ENCODE assay signal across 8 cellular contexts in the genomic region with DNA sequence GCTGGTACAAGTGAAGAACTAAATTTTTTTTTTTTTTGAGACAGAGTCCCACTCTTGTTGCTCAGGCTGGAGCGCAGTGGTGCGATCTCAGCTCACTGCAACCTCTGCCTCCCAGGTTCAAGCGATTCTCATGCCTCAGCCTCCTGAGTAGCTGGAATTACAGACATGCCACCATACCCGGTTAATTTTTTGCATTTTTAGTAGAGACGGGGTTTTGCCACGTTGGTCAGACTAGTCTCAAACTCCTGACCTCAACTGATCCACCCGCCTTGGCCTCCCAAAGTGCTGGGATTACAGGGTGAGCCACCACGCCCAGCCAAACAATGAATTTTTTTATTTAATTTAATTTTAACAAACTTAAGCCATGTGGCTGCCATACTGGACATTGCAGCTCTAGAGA. TPM values are rescaled to one million over a fixed set of nuclear protein-coding genes. Genes with fewer than 3 reads are reported as not detected.
DNase-seq lines count a peak whose midpoint lies in the region; ATAC-seq and TF ChIP-seq lines count a peak whose summit lies in the region.
"Not testable (repeated sequence)": the region's sequence is repeated elsewhere in the genome, so short reads cannot be mapped to it uniquely, and the experiment has no call there.

No MANE protein-coding gene starts in this region.

- H3K9ac ChIP-seq in BLaER1 = peak overlapping the region; percentile 96; the same call in 1 of the 2 replicates
- H3K9ac ChIP-seq in colonic mucosa (ENCODE audit: low read depth in 2 of 2, low read length in 2 of 2) = not testable (repeated sequence)

- not testable (repeated sequence) for H3K9me3 ChIP-seq in BLaER1; RWPE2 (ENCODE audit: severe bottlenecking); colonic mucosa; right cardiac atrium (ENCODE audit: control insufficient read depth, low read length); spleen

- H3K27me3 Mint-ChIP-seq in HFFc6 (ENCODE audit: insufficient read depth); activated T-helper 1 cell treated with anti-CD3 and anti-CD28 coated beads, Interleukin-12 subunit alpha, Interleukin-12 subunit beta, Interleukin-2, Interleukin-4 antibody, amounts not matched to agents 30 ng/mL and 10 ng/mL and 1 ng/mL, durations not matched to agents 14 hours and 24 hours and 36 hours (ENCODE audit: insufficient read depth); natural killer cell (ENCODE audit: low read depth in 2 of 2): not testable (repeated sequence)

- not testable (repeated sequence) for ATAC-seq in RWPE2 (ENCODE audit: low read depth); right cardiac atrium; natural killer cell

- intact Hi-C loops in activated T-helper 1 cell treated with anti-CD3 and anti-CD28 coated beads, Interleukin-12 subunit alpha, Interleukin-12 subunit beta, Interleukin-2, Interleukin-4 antibody, amounts not matched to agents 30 ng/mL and 10 ng/mL and 1 ng/mL, durations not matched to agents 14 hours and 24 hours and 36 hours (cut with micrococcal nuclease) = loop anchor here (5.0 kb wide), 1 partner anchor 71 kb away; no protein-coding TSS in a partner anchor
- intact Hi-C loops in colonic mucosa (cut with DNase I); right cardiac atrium (cut with DNase I); spleen (cut with DNase I; ENCODE audit: low total_unique reads): not testable (repeated sequence)
- intact Hi-C loops in natural killer cell (cut with micrococcal nuclease) = loop anchor here (2.0 kb wide), 1 partner anchor 18 kb away; no protein-coding TSS in a partner anchor

- H3K36me3 Mint-ChIP-seq in HFFc6 (ENCODE audit: low read depth) = peaks cover 32% of the 10 kb centered on the region
- H3K36me3 Mint-ChIP-seq in activated T-helper 1 cell treated with anti-CD3 and anti-CD28 coated beads, Interleukin-12 subunit alpha, Interleukin-12 subunit beta, Interleukin-2, Interleukin-4 antibody, amounts not matched to agents 30 ng/mL and 10 ng/mL and 1 ng/mL, durations not matched to agents 14 hours and 24 hours and 36 hours (ENCODE audit: low read depth) = peaks cover 43% of the 10 kb centered on the region
- not testable (repeated sequence) for H3K36me3 Mint-ChIP-seq in natural killer cell

- not testable (repeated sequence) for H3K9me3 Mint-ChIP-seq in HFFc6; activated T-helper 1 cell treated with anti-CD3 and anti-CD28 coated beads, Interleukin-12 subunit alpha, Interleukin-12 subunit beta, Interleukin-2, Interleukin-4 antibody, amounts not matched to agents 30 ng/mL and 10 ng/mL and 1 ng/mL, durations not matched to agents 14 hours and 24 hours and 36 hours; natural killer cell

- peaks cover 53% of the 10 kb centered on the region for H4K20me1 ChIP-seq in BLaER1

- H3K4me3 ChIP-seq in BLaER1 (peak overlapping the region; percentile 89), RWPE2 (ENCODE audit: severe bottlenecking) (peak overlapping the region; percentile 93), colonic mucosa (peak overlapping the region; percentile 90), right cardiac atrium (ENCODE audit: low read length) (peak overlapping the region; percentile 94), spleen (peak overlapping the region in 6 of 8 donors; percentile 89 to 99 (median 93))

- not testable (repeated sequence) for TF ChIP-seq POLR2A in spleen (IDR thresholded peaks at IDR 0.05)

- not testable (repeated sequence) for TF ChIP-seq CTCF in HFFc6 (IDR thresholded peaks at IDR 0.05); RWPE2 (IDR thresholded peaks at IDR 0.05; ENCODE audit: poor library complexity, severe bottlenecking); colonic mucosa (IDR thresholded peaks at IDR 0.05); natural killer cell (IDR thresholded peaks at IDR 0.05); spleen (IDR thresholded peaks at IDR 0.05 in 8 of 11, conservative IDR thresholded peaks at IDR 0.05 in 3 of 11)

- DNase-seq in HFFc6; RWPE2 (ENCODE audit: low spot score); activated T-helper 1 cell treated with anti-CD3 and anti-CD28 coated beads, Interleukin-12 subunit alpha, Interleukin-12 subunit beta, Interleukin-2, Interleukin-4 antibody, amounts not matched to agents 30 ng/mL and 10 ng/mL and 1 ng/mL, durations not matched to agents 14 hours and 24 hours and 36 hours (ENCODE audit: low spot score); colonic mucosa; right cardiac atrium; natural killer cell; spleen: not testable (repeated sequence)

- H3K4me1 ChIP-seq in BLaER1 (peaks cover 41% of the 10 kb centered on the region), spleen (peaks cover 18 to 81% (median 57%) of the 10 kb centered on the region in 6 donors)
- not testable (repeated sequence) for H3K4me1 ChIP-seq in RWPE2 (ENCODE audit: insufficient read depth, poor library complexity, severe bottlenecking); colonic mucosa; right cardiac atrium (ENCODE audit: control insufficient read depth, insufficient read depth, low read length)

- not testable (repeated sequence) for H3K27ac ChIP-seq in BLaER1; colonic mucosa; right cardiac atrium (ENCODE audit: low read length); spleen
- H3K27ac ChIP-seq in RWPE2 (ENCODE audit: poor library complexity, severe bottlenecking) = peak overlapping the region; percentile 89

- peak overlapping the region; percentile 95 for H3K4me2 ChIP-seq in BLaER1

- H3K27me3 ChIP-seq in BLaER1; RWPE2 (ENCODE audit: insufficient read depth, poor library complexity, severe bottlenecking); colonic mucosa; right cardiac atrium (ENCODE audit: control insufficient read depth, insufficient read depth); spleen (replicated peaks in 1 of 7): not testable (repeated sequence)

- peaks cover 66% of the 10 kb centered on the region for H3K36me3 ChIP-seq in BLaER1
- peaks cover 73% of the 10 kb centered on the region for H3K36me3 ChIP-seq in RWPE2 (ENCODE audit: low read depth)
- not testable (repeated sequence) for H3K36me3 ChIP-seq in colonic mucosa
- H3K36me3 ChIP-seq in spleen = peaks cover 0 to 74% (median 49%) of the 10 kb centered on the region in 6 donors

- peak overlapping the region; percentile 84 for H3K27ac Mint-ChIP-seq in HFFc6
- H3K27ac Mint-ChIP-seq in activated T-helper 1 cell treated with anti-CD3 and anti-CD28 coated beads, Interleukin-12 subunit alpha, Interleukin-12 subunit beta, Interleukin-2, Interleukin-4 antibody, amounts not matched to agents 30 ng/mL and 10 ng/mL and 1 ng/mL, durations not matched to agents 14 hours and 24 hours and 36 hours = peak overlapping the region; percentile 88
- not testable (repeated sequence) for H3K27ac Mint-ChIP-seq in natural killer cell

- WGBS in right cardiac atrium = 86% methylated on average over 8 of the region's 8 CpGs
- WGBS in spleen, 5 donors = 81 to 87% (median 87%) methylated on average over 8 of the region's 8 CpGs

- peak overlapping the region; percentile 93 for H3K4me3 Mint-ChIP-seq in HFFc6
- peak overlapping the region; percentile 91 for H3K4me3 Mint-ChIP-seq in activated T-helper 1 cell treated with anti-CD3 and anti-CD28 coated beads, Interleukin-12 subunit alpha, Interleukin-12 subunit beta, Interleukin-2, Interleukin-4 antibody, amounts not matched to agents 30 ng/mL and 10 ng/mL and 1 ng/mL, durations not matched to agents 14 hours and 24 hours and 36 hours
- peak overlapping the region; percentile 93 for H3K4me3 Mint-ChIP-seq in natural killer cell

- H3K4me1 Mint-ChIP-seq in HFFc6 (ENCODE audit: low read depth) = peaks cover 39% of the 10 kb centered on the region
- H3K4me1 Mint-ChIP-seq in activated T-helper 1 cell treated with anti-CD3 and anti-CD28 coated beads, Interleukin-12 subunit alpha, Interleukin-12 subunit beta, Interleukin-2, Interleukin-4 antibody, amounts not matched to agents 30 ng/mL and 10 ng/mL and 1 ng/mL, durations not matched to agents 14 hours and 24 hours and 36 hours (ENCODE audit: low read depth) = peaks cover 45% of the 10 kb centered on the region
- H3K4me1 Mint-ChIP-seq in natural killer cell = peaks cover 7 to 20% of the 10 kb centered on the region in 2 donors

RNA-seq across cellular contexts. Expression of gene GCN1, which starts 1.2 kb away (rescaled TPM):
- 100 to 1,000 TPM in 1 of 6 experiments, 10 to 100 TPM in 5; 76.5 to 102 (median 83.1) TPM for total RNA-seq in HFFc6 (2021; fragmentation: NEBNext Ultra II Directional; extraction: Animal tissue kit (Norgen Biotek cat#: 25700))
- 164 and 173 TPM in 2 replicates for total RNA-seq in activated T-helper 1 cell treated with anti-CD3 and anti-CD28 coated beads, Interleukin-12 subunit alpha, Interleukin-12 subunit beta, Interleukin-2, Interleukin-4 antibody, amounts not matched to agents 30 ng/mL and 10 ng/mL and 1 ng/mL, durations not matched to agents 14 hours and 24 hours and 36 hours
- total RNA-seq in colonic mucosa (100 to 1,000 TPM in 1 of 2 donors, 10 to 100 TPM in 1; 53.4 to 144 TPM), right cardiac atrium (10 to 100 TPM; 32.9 to 41.4 (median 35.5) TPM), natural killer cell (100 to 1,000 TPM; 119 to 141 (median 120) TPM), spleen (100 to 1,000 TPM in 4 of 7 donors, 10 to 100 TPM in 3; 91.6 to 131 (median 106) TPM)
- polyA plus RNA-seq in right cardiac atrium (10.6 TPM), spleen (10 to 100 TPM; 10.4 to 22.1 (median 14.5) TPM)

RNA-seq across cellular contexts. Expression of gene RPLP0, which starts 7.6 kb away (rescaled TPM):
- 1,000 to 10,000 TPM; 2,131 to 2,494 (median 2,241) TPM for total RNA-seq in HFFc6 (2021; fragmentation: NEBNext Ultra II Directional; extraction: Animal tissue kit (Norgen Biotek cat#: 25700))
- total RNA-seq in activated T-helper 1 cell treated with anti-CD3 and anti-CD28 coated beads, Interleukin-12 subunit alpha, Interleukin-12 subunit beta, Interleukin-2, Interleukin-4 antibody, amounts not matched to agents 30 ng/mL and 10 ng/mL and 1 ng/mL, durations not matched to agents 14 hours and 24 hours and 36 hours = 2,459 and 2,531 TPM in 2 replicates
- total RNA-seq in colonic mucosa = 1,000 to 10,000 TPM; 1,834 to 2,096 TPM
- 1,000 to 10,000 TPM in 1 of 4 donors, 100 to 1,000 TPM in 3; 800 to 1,173 (median 979) TPM for total RNA-seq in right cardiac atrium
- polyA plus RNA-seq in right cardiac atrium = 1,119 TPM
- 100 to 1,000 TPM; 587 to 791 (median 689) TPM for total RNA-seq in natural killer cell
- 1,000 to 10,000 TPM; 1,023 to 1,741 (median 1,286) TPM for total RNA-seq in spleen
- 1,000 to 10,000 TPM; 3,423 to 5,071 (median 3,908) TPM for polyA plus RNA-seq in spleen
